Comparison of ENCODE assay signal across 14 cellular contexts in the genomic region with DNA sequence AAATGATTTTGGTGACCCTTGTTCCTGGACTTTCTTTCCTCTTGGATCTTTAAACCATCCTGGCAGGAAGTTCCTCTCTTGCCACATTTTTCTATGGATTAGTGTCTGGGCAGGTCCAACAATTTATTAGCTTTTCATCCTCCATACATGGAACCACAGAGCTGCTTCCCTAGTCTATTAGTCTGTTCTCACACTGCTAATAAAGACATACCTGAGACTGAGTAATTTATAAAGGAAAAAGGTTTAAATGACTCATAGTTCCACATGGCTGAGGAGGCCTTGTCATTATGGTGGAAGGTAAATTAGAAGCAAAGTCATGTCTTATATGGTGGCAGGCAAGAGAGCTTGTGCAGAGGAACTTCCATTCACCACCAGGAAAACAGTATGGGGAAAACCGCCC.
DNase-seq lines count a peak whose midpoint lies in the region; ATAC-seq and TF ChIP-seq lines count a peak whose summit lies in the region.
"Had no signal": no experiment of that assay in that cellular context is flagged by ENCODE, and none has a peak within 500 bp of the region (broad histone marks: within the 10 kb centered on the region; RNA-seq: fewer than 3 reads in every experiment).

No MANE protein-coding gene starts in this region.

- H4K91ac ChIP-seq in mesenchymal stem cell (ENCODE audit: low read length), result no peak overlapping the region

- 100% methylated on average over 1 of the region's 1 CpG for WGBS in mesenchymal stem cell

- no peak overlapping the region for H2BK120ac ChIP-seq in mesenchymal stem cell (ENCODE audit: low read depth, low read length)

- H3K4me1 ChIP-seq in mesenchymal stem cell (ENCODE audit: control insufficient read depth, insufficient read depth, low read depth, low read length), result peaks cover 13% of the 10 kb centered on the region
- no peaks in the 10 kb centered on the region for H3K4me1 ChIP-seq in BE2C

- no peak overlapping the region for H3K23ac ChIP-seq in mesenchymal stem cell (ENCODE audit: low read length in 2 of 2)

- no peak overlapping the region for H3K27ac ChIP-seq in mesenchymal stem cell (ENCODE audit: low read length, poor library complexity, severe bottlenecking)
- H3K27ac ChIP-seq: BLaER1 treated with 17β-estradiol and CSF1 and Interleukin-3, amounts not matched to agents 10 nM and 100 nM had no signal

- H3K4me3 ChIP-seq in mesenchymal stem cell (ENCODE audit: insufficient read depth in 1 of 2, low read depth in 1 of 2, low read length in 2 of 2) (no peak overlapping the region), BE2C (ENCODE audit: low read depth, low read length) (no peak overlapping the region)
- H3K4me3 ChIP-seq: BLaER1 treated with 17β-estradiol and CSF1 and Interleukin-3, amounts not matched to agents 10 nM and 100 nM; K562 had no signal

- no peak overlapping the region for H2BK12ac ChIP-seq in mesenchymal stem cell (ENCODE audit: low read length in 2 of 2)

- H3K14ac ChIP-seq in mesenchymal stem cell (ENCODE audit: low read length in 2 of 2), result no peak overlapping the region

- no peak overlapping the region for H2AFZ ChIP-seq in mesenchymal stem cell (ENCODE audit: low read depth, low read length)

- H3K79me1 ChIP-seq in mesenchymal stem cell (replicated peaks; ENCODE audit: low read length, poor library complexity, severe bottlenecking), result no peaks in the 10 kb centered on the region

- H2BK15ac ChIP-seq in mesenchymal stem cell (ENCODE audit: low read depth, poor library complexity, severe bottlenecking), result no peak overlapping the region

- no peak overlapping the region for H3K4ac ChIP-seq in mesenchymal stem cell (ENCODE audit: low read depth in 1 of 2, low read length in 2 of 2)

- in situ Hi-C loops in Caki2 (cut with HindIII; ENCODE audit: low pct_unique_long_range_greater_than_20kb, low sequenced_read_pairs), result no loop called here

- no peak overlapping the region for H2BK5ac ChIP-seq in mesenchymal stem cell (ENCODE audit: low read depth, low read length, poor library complexity, severe bottlenecking)

- TF ChIP-seq CTCF in BE2C (IDR thresholded peaks at IDR 0.05; ENCODE audit: low read depth, low read length), result no peak

- no peak overlapping the region for H3K4me2 ChIP-seq in mesenchymal stem cell (ENCODE audit: low read length, poor library complexity, severe bottlenecking)
- H3K4me2 ChIP-seq: BLaER1 treated with 17β-estradiol and CSF1 and Interleukin-3, amounts not matched to agents 10 nM and 100 nM had no signal

- H3K36me3 ChIP-seq in mesenchymal stem cell (ENCODE audit: control insufficient read depth in 1 of 2, insufficient read depth in 2 of 2, low read depth in 1 of 2, low read length in 2 of 2) (peaks cover 0 to 4% of the 10 kb centered on the region in 2 experiments), BE2C (no peaks in the 10 kb centered on the region)
- H3K36me3 ChIP-seq: BLaER1 treated with 17β-estradiol and CSF1 and Interleukin-3, amounts not matched to agents 10 nM and 100 nM had no signal

- peak overlapping the region; percentile 64 for H2AK5ac ChIP-seq in mesenchymal stem cell (ENCODE audit: low read length, severe bottlenecking)

- H3K18ac ChIP-seq in mesenchymal stem cell (ENCODE audit: low read depth in 1 of 2, low read length in 2 of 2), result no peak overlapping the region

- ATAC-seq in esophagus mucosa (peak; percentile 11), HG02981 (IDR thresholded peaks at IDR 0.05; ENCODE audit: unreplicated experiment) (no peak)
- ATAC-seq: CD8-positive, alpha-beta T cell; K562 had no signal

- no peak overlapping the region for H4K8ac ChIP-seq in mesenchymal stem cell (ENCODE audit: low read length)

- H3K9me3 ChIP-seq in mesenchymal stem cell (ENCODE audit: control insufficient read depth, low read length), result no peaks in the 10 kb centered on the region
- no peaks in the 10 kb centered on the region for H3K9me3 ChIP-seq in BE2C
- H3K9me3 ChIP-seq: BLaER1 treated with 17β-estradiol and CSF1 and Interleukin-3, amounts not matched to agents 10 nM and 100 nM had no signal

- H3K27me3 ChIP-seq in mesenchymal stem cell (ENCODE audit: control insufficient read depth in 1 of 2, insufficient read depth in 1 of 2, low read length in 2 of 2), result peaks cover 8 to 17% of the 10 kb centered on the region in 2 experiments
- H3K27me3 ChIP-seq in BE2C, result no peaks in the 10 kb centered on the region
- H3K27me3 ChIP-seq: BLaER1 treated with 17β-estradiol and CSF1 and Interleukin-3, amounts not matched to agents 10 nM and 100 nM had no signal

- H3K9ac ChIP-seq in mesenchymal stem cell (ENCODE audit: low read length), result no peak overlapping the region
- H3K9ac ChIP-seq: BLaER1 treated with 17β-estradiol and CSF1 and Interleukin-3, amounts not matched to agents 10 nM and 100 nM had no signal

- DNase-seq in Caki2 (ENCODE audit: low read depth) (peak; percentile 60), SW480 (ENCODE audit: low spot score) (peak; percentile 46), mesenchymal stem cell (no peak), BE2C (no peak)
- no peak for DNase-seq in stimulated activated CD4-positive, alpha-beta T cell treated with anti-CD3 and anti-CD28 coated beads, Interleukin-12 subunit alpha, Interleukin-12 subunit beta, amount 100 ng/mL, for 4 hours
- DNase-seq: 8988T; CD8-positive, alpha-beta T cell; COR-L47; GOT3; H7 had no signal

Comparison
In these comparisons a context has a peak if more than half of its experiments do, and no peak if none do; other contexts are left out.
1. DNase-seq: peak in Caki2 (single experiment) and SW480 (single experiment); none in mesenchymal stem cell (single experiment), BE2C (single experiment) and stimulated activated CD4-positive, alpha-beta T cell treated with anti-CD3 and anti-CD28 coated beads, Interleukin-12 subunit alpha, Interleukin-12 subunit beta, amount 100 ng/mL, for 4 hours (single experiment).